8 cellular contexts compared by ENCODE assay signal in genomic region chr21:38913120-38913975, GRCh38.
DNase-seq lines count a peak whose midpoint lies in the region; ATAC-seq and TF ChIP-seq lines count a peak whose summit lies in the region.

No MANE protein-coding gene starts in this region.

- H3K4me3 ChIP-seq in DND-41 (ENCODE audit: low read depth in 1 of 2, low read length in 2 of 2) (no peak overlapping the region), lower lobe of right lung (peak overlapping the region; percentile 32), transverse colon (peak overlapping the region in 1 of 4 donors; percentile 24)

- in situ Hi-C loops in transverse colon (cut with MboI; ENCODE audit: low pct_ligation_motif_present in 1 of 4, low pct_unique_long_range_greater_than_20kb in 1 of 4, low sequenced_read_pairs in 3 of 4), result no loop called here

- peak; percentile 58 for TF ChIP-seq POLR2A in transverse colon (IDR thresholded peaks at IDR 0.05)

- DNase-seq in DND-41 (no peak), NCI-H2171 treated with DMSO at 0.1 percent for 48 hours (lab: John Stamatoyannopoulos, UW) (peak; percentile 60), dermis blood vessel endothelial cell (peak; percentile 62), lower lobe of right lung (peak; percentile 89), transverse colon (peak; percentile 93), foreskin melanocyte (no peak)
- no peak for DNase-seq in stimulated activated naive CD4-positive, alpha-beta T cell (lab: John Stamatoyannopoulos, UW)

- H2AFZ ChIP-seq in DND-41 (ENCODE audit: low read depth, low read length), result no peak overlapping the region

- no peaks in the 10 kb centered on the region for H3K79me2 ChIP-seq in DND-41 (ENCODE audit: insufficient read depth, low read length)

- WGBS in transverse colon (ENCODE audit: low coverage in 1 of 2), 2 donors, result 29% methylated on average over 32 of the region's 32 CpGs; no CpG with 5 or more reads in 1 of the 2 donors

- H4K20me1 ChIP-seq in DND-41 (ENCODE audit: insufficient read depth, low read length), result no peaks in the 10 kb centered on the region

- intact Hi-C loops in lower lobe of right lung (cut with DNase I), result no loop called here
- intact Hi-C loops in transverse colon (cut with DNase I; ENCODE audit: low total_unique reads), result no loop called here

- H3K9me3 ChIP-seq in DND-41 (ENCODE audit: insufficient read depth, low read length, severe bottlenecking) (no peaks in the 10 kb centered on the region), lower lobe of right lung (no peaks in the 10 kb centered on the region), transverse colon (no peaks in the 10 kb centered on the region)

- TF ChIP-seq EP300 in transverse colon (IDR thresholded peaks at IDR 0.05; ENCODE audit: low read depth), result peak; percentile 48

- H3K9ac ChIP-seq in DND-41 (ENCODE audit: low read depth, low read length), result no peak overlapping the region

- H3K4me1 ChIP-seq in DND-41 (ENCODE audit: insufficient read depth, low read length) (peaks cover 10% of the 10 kb centered on the region), lower lobe of right lung (peaks cover 37% of the 10 kb centered on the region), transverse colon (peaks cover 34 to 66% (median 50%) of the 10 kb centered on the region in 4 donors)

- H3K4me2 ChIP-seq in DND-41 (ENCODE audit: insufficient read depth, low read length), result no peak overlapping the region

- H3K27me3 ChIP-seq in DND-41 (ENCODE audit: insufficient read depth, low read length, poor library complexity) (no peaks in the 10 kb centered on the region), lower lobe of right lung (ENCODE audit: low read depth) (no peaks in the 10 kb centered on the region), transverse colon (no peaks in the 10 kb centered on the region)

- TF ChIP-seq CTCF in DND-41 (IDR thresholded peaks at IDR 0.05; ENCODE audit: borderline replicate concordance, extremely low read depth, low read length, poor library complexity, severe bottlenecking) (no peak), lower lobe of right lung (IDR thresholded peaks at IDR 0.05) (no peak), transverse colon (IDR thresholded peaks at IDR 0.05) (no peak)

- H3K36me3 ChIP-seq in DND-41 (ENCODE audit: insufficient read depth, low read length), result no peaks in the 10 kb centered on the region
- no peaks in the 10 kb centered on the region for H3K36me3 ChIP-seq in lower lobe of right lung
- no peaks in the 10 kb centered on the region for H3K36me3 ChIP-seq in transverse colon

- no peak overlapping the region for H3K27ac ChIP-seq in DND-41 (ENCODE audit: low read length)
- peak overlapping the region; percentile 78 for H3K27ac ChIP-seq in lower lobe of right lung
- peak overlapping the region; percentile 89 to 93 (median 92) for H3K27ac ChIP-seq in transverse colon

- ATAC-seq in DND-41 (ENCODE audit: insufficient read depth, low read depth) (peak; percentile 37; the same call in 2 of the 3 replicates), lower lobe of right lung (peak; percentile 95 to 96), HG03196 (IDR thresholded peaks at IDR 0.05; ENCODE audit: unreplicated experiment) (no peak)

Comparison
In these comparisons a context has a peak if more than half of its experiments do, and no peak if none do; other contexts are left out.
1. DNase-seq: peak in NCI-H2171 treated with DMSO at 0.1 percent for 48 hours (single experiment), dermis blood vessel endothelial cell (single experiment), lower lobe of right lung (single experiment) and transverse colon (single experiment); none in DND-41 (single experiment), stimulated activated naive CD4-positive, alpha-beta T cell (0 of 6) and foreskin melanocyte (single experiment).